15 cellular contexts compared by ENCODE assay signal in the genomic region with DNA sequence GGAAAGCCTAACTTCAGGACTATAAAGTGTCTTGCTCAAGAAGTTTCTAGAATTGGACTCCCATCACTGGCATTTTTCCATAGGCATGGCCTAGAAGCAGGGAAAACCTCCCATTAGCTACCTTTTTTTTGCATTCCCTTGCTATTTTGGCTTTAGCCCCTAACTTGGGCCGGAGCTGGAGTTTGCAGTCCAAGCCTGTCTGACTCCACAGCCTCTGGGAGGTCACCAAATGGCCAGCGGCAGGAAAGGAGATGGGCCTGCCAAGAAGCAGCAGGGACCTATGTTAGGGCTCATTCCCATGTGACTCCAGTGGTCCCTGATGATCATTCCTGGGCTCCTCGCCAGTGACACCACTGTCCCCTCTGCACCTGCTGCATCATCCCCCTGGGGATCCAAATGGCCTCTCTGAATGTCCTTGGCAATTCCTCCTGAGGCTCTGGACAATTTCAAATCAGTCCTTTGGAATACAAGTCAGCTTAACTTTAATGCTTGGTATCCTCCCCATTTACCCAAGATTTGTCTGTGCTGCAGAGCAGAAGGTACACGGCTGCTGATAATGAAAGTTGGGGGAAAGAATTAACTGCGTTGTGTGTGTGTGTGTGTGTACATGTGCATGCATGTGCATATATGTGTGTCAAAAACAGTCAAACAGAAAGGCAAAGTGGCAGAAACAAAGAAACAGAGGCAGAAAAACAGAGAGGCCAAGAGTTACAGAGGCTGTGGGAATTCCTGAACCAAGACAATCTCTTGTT.
DNase-seq lines count a peak whose midpoint lies in the region; ATAC-seq and TF ChIP-seq lines count a peak whose summit lies in the region.
"Had no signal": no experiment of that assay in that cellular context is flagged by ENCODE, and none has a peak within 500 bp of the region (broad histone marks: within the 10 kb centered on the region; RNA-seq: fewer than 3 reads in every experiment).

No MANE protein-coding gene starts in this region.

- H3K36me3 ChIP-seq in stomach smooth muscle (ENCODE audit: control insufficient read depth in 2 of 2, insufficient read depth in 2 of 2, low read length in 2 of 2) = no peaks in the 10 kb centered on the region
- H3K36me3 ChIP-seq in H7 (replicated peaks; ENCODE audit: control insufficient read depth, insufficient read depth, low read length) = no peaks in the 10 kb centered on the region

- H3K9me3 ChIP-seq in stomach smooth muscle (ENCODE audit: control insufficient read depth in 2 of 2, low read length in 2 of 2) = no peaks in the 10 kb centered on the region

- H3K4me3 ChIP-seq in choroid plexus epithelial cell (ENCODE audit: low read depth, low read length) = no peak overlapping the region
- peak overlapping the region in 1 of 2 donors; percentile 35 for H3K4me3 ChIP-seq in stomach smooth muscle (ENCODE audit: low read length in 2 of 2)
- no peak overlapping the region for H3K4me3 ChIP-seq in H7 (ENCODE audit: insufficient read depth, low read depth, low read length)

- H3K9ac ChIP-seq in stomach smooth muscle (ENCODE audit: low read length in 2 of 2) = peak overlapping the region; percentile 36 to 47

- H3K27me3 ChIP-seq in layer of hippocampus (ENCODE audit: control insufficient read depth, insufficient read depth, low read length) (no peaks in the 10 kb centered on the region), stomach smooth muscle (ENCODE audit: control insufficient read depth in 1 of 2, insufficient read depth in 2 of 2, low read length in 2 of 2) (no peaks in the 10 kb centered on the region), H7 (ENCODE audit: control insufficient read depth, insufficient read depth, low read length) (peaks cover 24% of the 10 kb centered on the region)

- ATAC-seq in GM21390 (IDR thresholded peaks at IDR 0.05; ENCODE audit: unreplicated experiment) = no peak
- ATAC-seq: natural killer cell had no signal

- H3K27ac ChIP-seq in layer of hippocampus (ENCODE audit: low read depth, low read length) = peak overlapping the region; percentile 4
- peak overlapping the region; percentile 97 for H3K27ac ChIP-seq in stomach smooth muscle (ENCODE audit: low read length)
- H3K27ac ChIP-seq: epithelial cell of prostate had no signal

- peaks cover 76% of the 10 kb centered on the region for H3K4me1 ChIP-seq in stomach smooth muscle (ENCODE audit: control insufficient read depth, insufficient read depth, low read length)

- no peak for TF ChIP-seq CTCF in choroid plexus epithelial cell (conservative IDR thresholded peaks at IDR 0.05; ENCODE audit: low read depth, low read length)

- DNase-seq in NCI-H1092 treated with DMSO at 0.1 percent for 48 hours (lab: John Stamatoyannopoulos, UW) (peak; percentile 67), choroid plexus epithelial cell (ENCODE audit: low read depth) (peak; percentile 43), NCI-H2227 treated with DMSO at 0.1 percent for 48 hours (lab: John Stamatoyannopoulos, UW) (no peak), H7 (no peak)
- no peak for DNase-seq in activated CD4-positive, CD25-positive, alpha-beta regulatory T cell (lab: John Stamatoyannopoulos, UW)
- DNase-seq: activated T-cell treated with anti-CD3 and anti-CD28 coated beads, Interleukin-2, amount 50 U/mL, for 1 hour; CD4-positive, alpha-beta memory T cell; immature natural killer cell; natural killer cell; NCI-H524; SIG-M5 had no signal

Comparison
In these comparisons a context has a peak if more than half of its experiments do, and no peak if none do; other contexts are left out.
1. DNase-seq: peak in NCI-H1092 treated with DMSO at 0.1 percent for 48 hours (single experiment) and choroid plexus epithelial cell (single experiment); none in NCI-H2227 treated with DMSO at 0.1 percent for 48 hours (single experiment), activated CD4-positive, CD25-positive, alpha-beta regulatory T cell (0 of 4) and H7 (single experiment).